ENCODE assay signal across 11 cellular contexts in the genomic region with DNA sequence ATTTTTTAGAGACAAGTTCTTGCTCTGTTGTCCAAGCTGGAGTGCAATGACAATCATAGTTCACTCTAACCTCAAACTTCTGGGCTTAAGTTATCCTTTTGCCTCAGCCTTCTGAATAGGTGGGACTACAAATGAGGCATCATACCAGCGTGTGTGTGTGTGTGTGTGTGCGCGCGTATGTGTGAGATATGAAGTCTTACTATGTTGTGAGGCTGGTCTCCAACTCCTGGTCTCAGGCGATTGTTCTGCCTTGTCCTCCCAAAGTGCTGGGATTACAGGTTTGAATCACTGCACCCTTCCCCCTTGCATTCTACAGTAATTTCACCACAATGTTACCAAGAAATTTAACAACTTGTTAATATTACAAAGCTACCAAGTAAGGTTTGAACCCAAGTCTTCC. TPM values are rescaled to one million over a fixed set of nuclear protein-coding genes. Genes with fewer than 3 reads are reported as not detected.
A peak's percentile ranks its signal among the peaks of the same experiment; 100 is the strongest.
DNase-seq lines count a peak whose midpoint lies in the region; ATAC-seq, FAIRE-seq and TF ChIP-seq lines count a peak whose summit lies in the region.
"Had no signal": no experiment of that assay in that cellular context is flagged by ENCODE, and none has a peak within 500 bp of the region (broad histone marks: within the 10 kb centered on the region; RNA-seq: fewer than 3 reads in every experiment).

No MANE protein-coding gene starts in this region.

- no peak for TF ChIP-seq POLR2A in uterus (IDR thresholded peaks at IDR 0.05)

- in situ Hi-C loops in HAP-1 (cut with MboI; ENCODE audit: low sequenced_read_pairs), result no loop called here

- no peak overlapping the region for H3K9ac ChIP-seq in astrocyte (ENCODE audit: low read length)

- TF ChIP-seq CTCF in right atrium auricular region (IDR thresholded peaks at IDR 0.05) (no peak), astrocyte (IDR thresholded peaks at IDR 0.05; ENCODE audit: insufficient read depth, low read depth, low read length) (no peak), uterus (IDR thresholded peaks at IDR 0.05) (no peak)

- no peaks in the 10 kb centered on the region for H3K27me3 ChIP-seq in right atrium auricular region
- no peaks in the 10 kb centered on the region for H3K27me3 ChIP-seq in astrocyte (ENCODE audit: insufficient read depth, low read length)
- no peaks in the 10 kb centered on the region for H3K27me3 ChIP-seq in uterus
- H3K27me3 ChIP-seq in HAP-1 (ENCODE audit: low read depth), result no peaks in the 10 kb centered on the region

- H3K4me3 ChIP-seq in right atrium auricular region, result no peak overlapping the region
- no peak overlapping the region for H3K4me3 ChIP-seq in astrocyte (ENCODE audit: insufficient read depth, low read depth, low read length)
- H3K4me3 ChIP-seq in uterus, result peak overlapping the region in 1 of 2 donors; percentile 44
- no peak overlapping the region for H3K4me3 ChIP-seq in HAP-1

- H3K36me3 Mint-ChIP-seq in astrocyte (ENCODE audit: low read depth, unreplicated experiment) (no peaks in the 10 kb centered on the region), naive B cell (no peaks in the 10 kb centered on the region)

- H3K9me3 Mint-ChIP-seq in astrocyte (ENCODE audit: unreplicated experiment) (no peaks in the 10 kb centered on the region), naive B cell (peaks cover 0 to 5% (median 0%) of the 10 kb centered on the region in 7 donors)

- H3K4me1 ChIP-seq in right atrium auricular region, result peaks cover 0 to 33% of the 10 kb centered on the region in 2 donors
- no peaks in the 10 kb centered on the region for H3K4me1 ChIP-seq in astrocyte (ENCODE audit: insufficient read depth, low read length)
- no peaks in the 10 kb centered on the region for H3K4me1 ChIP-seq in uterus
- no peaks in the 10 kb centered on the region for H3K4me1 ChIP-seq in HAP-1

- intact Hi-C loops in cardiac septum (cut with DNase I), result no loop called here
- intact Hi-C loops in uterus (cut with DNase I; ENCODE audit: low total_unique reads), result no loop called here

- no peaks in the 10 kb centered on the region for H4K20me1 ChIP-seq in astrocyte (ENCODE audit: insufficient read depth, low read length)

- H3K4me3 Mint-ChIP-seq in astrocyte (ENCODE audit: unreplicated experiment) (no peak overlapping the region), naive B cell (peak overlapping the region; percentile 80 to 98 (median 92))

- no peak overlapping the region for H3K4me2 ChIP-seq in astrocyte (ENCODE audit: low read length)

- H3K36me3 ChIP-seq in right atrium auricular region (no peaks in the 10 kb centered on the region), astrocyte (ENCODE audit: insufficient read depth, low read length) (no peaks in the 10 kb centered on the region), uterus (no peaks in the 10 kb centered on the region), HAP-1 (replicated peaks) (no peaks in the 10 kb centered on the region)

- no peaks in the 10 kb centered on the region for H3K79me2 ChIP-seq in astrocyte (ENCODE audit: insufficient read depth, low read length)

- ATAC-seq in naive B cell (ENCODE audit: low read depth in 2 of 2), result peak; percentile 15 to 22

- no peaks in the 10 kb centered on the region for H3K27me3 Mint-ChIP-seq in astrocyte (ENCODE audit: low read depth, unreplicated experiment)
- no peaks in the 10 kb centered on the region for H3K27me3 Mint-ChIP-seq in naive B cell

- H3K9me3 ChIP-seq in right atrium auricular region (no peaks in the 10 kb centered on the region), astrocyte (ENCODE audit: insufficient read depth, low read depth, low read length) (no peaks in the 10 kb centered on the region), uterus (no peaks in the 10 kb centered on the region), HAP-1 (no peaks in the 10 kb centered on the region)

- H3K4me1 Mint-ChIP-seq in astrocyte (ENCODE audit: low read depth, unreplicated experiment), result peaks cover 19% of the 10 kb centered on the region
- peaks cover 36 to 64% (median 48%) of the 10 kb centered on the region in 3 donors for H3K4me1 Mint-ChIP-seq in naive B cell

- H2AFZ ChIP-seq in astrocyte (ENCODE audit: low read depth, low read length), result no peak overlapping the region

- DNase-seq in right atrium auricular region (ENCODE audit: low spot score) (no peak), cardiac septum (ENCODE audit: low spot score) (no peak), astrocyte (ENCODE audit: low read depth) (peak; percentile 6), naive B cell (no peak), uterus (no peak), amniotic stem cell (lab: John Stamatoyannopoulos, UW) (no peak), HAP-1 (ENCODE audit: low spot score in 2 of 2) (no peak), SKM-1 treated with dmso at 0.1 percent for 144 hours (lab: John Stamatoyannopoulos, UW; ENCODE audit: unreplicated experiment) (no peak)
- DNase-seq: NCI-H1048 had no signal

- H3K27ac ChIP-seq in right atrium auricular region, result peak overlapping the region; percentile 74 to 80
- peak overlapping the region; percentile 10 for H3K27ac ChIP-seq in astrocyte (ENCODE audit: low read depth, low read length)
- H3K27ac ChIP-seq in uterus, result peak overlapping the region; percentile 79 to 95
- H3K27ac ChIP-seq: C4-2B had no signal

- H3K27ac Mint-ChIP-seq in astrocyte (ENCODE audit: unreplicated experiment) (no peak overlapping the region), naive B cell (peak overlapping the region; percentile 50 to 99 (median 79))

- FAIRE-seq in astrocyte (lab: Jason Lieb, UNC), result no peak

RNA-seq across cellular contexts. Expression of a gene that starts 0.7 kb away (rescaled TPM):
- total RNA-seq in right atrium auricular region (10 to 100 TPM; 12.3 to 22.1 TPM), cardiac septum (9.5 TPM), astrocyte (4.6 and 6.3 TPM in 2 replicates), uterus (10 to 100 TPM; 18.4 to 95.0 (median 50.5) TPM)
- 10 to 100 TPM in 3 of 6 donors, 1 to 10 TPM in 3; 5.4 to 21.9 (median 10.1) TPM for polyA plus RNA-seq in naive B cell (ENCODE audit: low read depth in 6 of 6)

RNA-seq across cellular contexts. Expression of a gene that starts 49.2 kb away (rescaled TPM):
- total RNA-seq in right atrium auricular region (not detected), cardiac septum (0.08 TPM), astrocyte (not detected in 2 replicates), uterus (not detected)
- under 1 TPM in 1 of 6 donors, not detected in 5; 0.15 TPM for polyA plus RNA-seq in naive B cell (ENCODE audit: low read depth in 6 of 6)
- total RNA-seq: SK-MEL-5 had no signal

Comparison
In these comparisons a context has a peak if more than half of its experiments do, and no peak if none do; other contexts are left out.
1. H3K27ac ChIP-seq: peak in every context shown above with its lines; median percentile 87 in uterus; 77 in right atrium auricular region; 10 in astrocyte.